17 cellular contexts compared by ENCODE assay signal in genomic region chr14:59678352-59678751, GRCh38.
A peak's percentile ranks its signal among the peaks of the same experiment; 100 is the strongest.
DNase-seq lines count a peak whose midpoint lies in the region; ATAC-seq, FAIRE-seq and TF ChIP-seq lines count a peak whose summit lies in the region.
"Had no signal": no experiment of that assay in that cellular context is flagged by ENCODE, and none has a peak within 500 bp of the region (broad histone marks: within the 10 kb centered on the region; RNA-seq: fewer than 3 reads in every experiment).

No MANE protein-coding gene starts in this region.

- ATAC-seq in GM21423 (IDR thresholded peaks at IDR 0.05; ENCODE audit: unreplicated experiment) (no peak), HG03159 (IDR thresholded peaks at IDR 0.05; ENCODE audit: unreplicated experiment) (no peak)
- ATAC-seq: PC-3 had no signal

- no peak for TF ChIP-seq EP300 in sigmoid colon (IDR thresholded peaks at IDR 0.05)

- FAIRE-seq in kidney (lab: Jason Lieb, UNC), result no peak
- FAIRE-seq: GM19239 had no signal

- H3K27ac ChIP-seq in kidney (ENCODE audit: low read depth in 2 of 2, low read length in 2 of 2), result no peak overlapping the region
- H3K27ac ChIP-seq in temporal lobe (ENCODE audit: low read depth, low read length), result peak overlapping the region; percentile 41
- peak overlapping the region in 1 of 4 donors; percentile 55 for H3K27ac ChIP-seq in sigmoid colon
- H3K27ac ChIP-seq: HL-60 had no signal

- H3K27me3 ChIP-seq in sigmoid colon, result no peaks in the 10 kb centered on the region

- no peak overlapping the region for H3K4me3 ChIP-seq in astrocyte of the spinal cord (ENCODE audit: low read depth, low read length)
- H3K4me3 ChIP-seq in kidney (ENCODE audit: low read length in 2 of 2), result no peak overlapping the region
- H3K4me3 ChIP-seq in sigmoid colon, result no peak overlapping the region
- H3K4me3 ChIP-seq: HAP-1 had no signal

- H3K9me3 ChIP-seq in kidney (ENCODE audit: control insufficient read depth in 1 of 2, low read length in 2 of 2) (no peaks in the 10 kb centered on the region), sigmoid colon (peaks cover 0 to 2% (median 0%) of the 10 kb centered on the region in 4 donors)
- H3K9me3 ChIP-seq: HAP-1 had no signal

- H3K4me1 ChIP-seq in kidney (ENCODE audit: control insufficient read depth in 1 of 2, insufficient read depth in 1 of 2, low read depth in 1 of 2, low read length in 2 of 2), result no peaks in the 10 kb centered on the region
- no peaks in the 10 kb centered on the region for H3K4me1 ChIP-seq in sigmoid colon
- H3K4me1 ChIP-seq: HAP-1 had no signal

- 89 to 92% methylated on average over 2 of the region's 2 CpGs for WGBS in sigmoid colon, 2 donors

- H3K36me3 ChIP-seq in kidney (ENCODE audit: control insufficient read depth in 1 of 2, insufficient read depth in 2 of 2, low read length in 2 of 2) (no peaks in the 10 kb centered on the region), sigmoid colon (no peaks in the 10 kb centered on the region)
- H3K36me3 ChIP-seq: HAP-1 had no signal

- TF ChIP-seq CTCF in astrocyte of the spinal cord (IDR thresholded peaks at IDR 0.05; ENCODE audit: low read depth, low read length) (no peak), kidney (IDR thresholded peaks at IDR 0.05; ENCODE audit: borderline replicate concordance, extremely low read depth, insufficient read depth) (no peak), sigmoid colon (IDR thresholded peaks at IDR 0.05) (no peak)

- no peak for TF ChIP-seq POLR2A in sigmoid colon (IDR thresholded peaks at IDR 0.05)

- intact Hi-C loops in kidney (cut with DNase I), result no loop called here
- intact Hi-C loops in sigmoid colon (cut with DNase I), result no loop called here

- no peak overlapping the region for H3K9ac ChIP-seq in kidney (ENCODE audit: low read length in 2 of 2)

- in situ Hi-C loops in astrocyte of the spinal cord (cut with HindIII; ENCODE audit: low sequenced_read_pairs), result no loop called here

- DNase-seq in EL (peak; percentile 18), astrocyte of the spinal cord (ENCODE audit: low read depth, low spot score) (peak; percentile 2), kidney (peak; percentile 9), midbrain (lab: John Stamatoyannopoulos, UW) (no peak), sigmoid colon (no peak)
- DNase-seq: Calu3; CD4-positive, alpha-beta memory T cell; DMS53; NCI-H1930; NCI-H446 treated with DMSO at 0.1 percent for 48 hours; PC-3 had no signal

Comparison
In these comparisons a context has a peak if more than half of its experiments do, and no peak if none do; other contexts are left out.
1. DNase-seq: peak in EL (single experiment), astrocyte of the spinal cord (single experiment) and kidney (single experiment); none in midbrain (single experiment) and sigmoid colon (single experiment).